Comparison of ENCODE assay signal across 8 cellular contexts in the genomic region with DNA sequence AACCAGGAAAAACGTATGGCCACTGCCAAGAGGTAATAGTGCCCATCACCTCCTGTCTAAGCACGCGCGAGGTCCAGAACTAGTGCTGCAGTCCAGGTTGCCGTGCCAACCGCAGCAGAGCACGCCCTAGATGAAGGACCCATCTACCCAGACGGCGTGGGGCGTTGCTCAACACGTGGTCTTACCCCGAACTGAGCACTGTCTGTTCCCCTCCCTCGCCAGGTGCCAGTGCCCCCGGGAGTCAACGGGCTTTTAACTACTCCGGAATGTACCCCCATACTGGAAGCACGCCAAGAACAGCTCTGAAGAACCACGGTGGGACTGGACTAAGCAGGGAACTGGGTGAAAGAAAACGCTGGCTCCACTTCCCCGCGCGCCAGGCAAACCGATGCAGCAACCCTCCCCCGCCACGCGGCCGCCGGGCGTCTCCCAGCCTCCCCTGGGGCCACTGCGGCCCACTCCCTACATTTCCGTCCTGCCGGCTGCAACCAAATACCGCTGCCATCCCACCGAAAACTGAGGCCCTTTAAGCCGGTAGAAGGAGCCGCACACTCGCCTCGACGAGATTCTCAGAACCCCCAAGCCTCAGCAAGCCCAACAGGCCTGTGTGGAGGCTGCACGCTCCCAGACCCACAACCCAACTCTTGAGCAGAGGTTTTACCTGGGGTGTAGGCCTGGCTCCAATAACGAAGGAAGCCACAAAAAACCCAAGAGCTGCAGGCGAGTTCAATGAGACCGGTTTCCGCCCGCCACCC. TPM values are rescaled to one million over a fixed set of nuclear protein-coding genes. Genes with fewer than 3 reads are reported as not detected.
DNase-seq lines count a peak whose midpoint lies in the region; ATAC-seq and TF ChIP-seq lines count a peak whose summit lies in the region.

HSPA8 (minus strand) TSS at position 734 of the 755 bp plus-strand sequence. CDS start 812 bp downstream, outside the sequence.

- H3K9ac ChIP-seq in endocrine pancreas (ENCODE audit: control insufficient read depth, insufficient read depth, low read length), result peak within 1 kb of the TSS; percentile 97

- peaks cover 18% of the 10 kb centered on the region for H3K4me1 ChIP-seq in endocrine pancreas (ENCODE audit: control insufficient read depth, insufficient read depth, low read length)

- H3K9me3 Mint-ChIP-seq in mesothelial cell of epicardium, result no peaks in the 10 kb centered on the region

- peaks cover 61% of the 10 kb centered on the region for H3K4me1 Mint-ChIP-seq in mesothelial cell of epicardium

- no peaks in the 10 kb centered on the region for H3K27me3 ChIP-seq in endocrine pancreas (ENCODE audit: control insufficient read depth, insufficient read depth, low read length)

- ATAC-seq in HG02678 (IDR thresholded peaks at IDR 0.05; ENCODE audit: unreplicated experiment) (peak; percentile 15), HG03196 (IDR thresholded peaks at IDR 0.05; ENCODE audit: unreplicated experiment) (no peak)

- DNase-seq in EL (peak; percentile 62), NCI-H748 (lab: John Stamatoyannopoulos, UW; ENCODE audit: unreplicated experiment) (peak; percentile 81), mesothelial cell of epicardium (ENCODE audit: low spot score in 2 of 2, unreplicated experiment in 2 of 2) (peak; percentile 35 to 63)
- peak in 2 of 3 experiments; percentile 60 to 64 for DNase-seq in activated CD8-positive, alpha-beta memory T cell treated with anti-CD3 and anti-CD28 coated beads for 48 hours (ENCODE audit: low read depth in 2 of 3, low spot score in 2 of 3)
- peak; percentile 54 to 55 for DNase-seq in stimulated activated CD8-positive, alpha-beta memory T cell treated with anti-CD3 and anti-CD28 coated beads, Interleukin-15, amount 100 ng/mL, for 48 hours (ENCODE audit: low read depth in 2 of 2)

- peaks cover 18% of the 10 kb centered on the region for H3K36me3 ChIP-seq in endocrine pancreas (ENCODE audit: control insufficient read depth, insufficient read depth, low read length)

- TF ChIP-seq CTCF in mesothelial cell of epicardium (IDR thresholded peaks at IDR 0.05; ENCODE audit: unreplicated experiment), result no peak

- peaks cover 41% of the 10 kb centered on the region for H3K36me3 Mint-ChIP-seq in mesothelial cell of epicardium

- H3K27me3 Mint-ChIP-seq in mesothelial cell of epicardium (ENCODE audit: low read depth), result no peaks in the 10 kb centered on the region

- peak within 1 kb of the TSS; percentile 97 for H3K4me3 ChIP-seq in endocrine pancreas (ENCODE audit: control insufficient read depth, insufficient read depth, low read length)

- H3K4me3 Mint-ChIP-seq in mesothelial cell of epicardium, result peak within 1 kb of the TSS; percentile 93

- no peaks in the 10 kb centered on the region for H3K9me3 ChIP-seq in endocrine pancreas (ENCODE audit: control insufficient read depth, low read length)

- peak within 1 kb of the TSS; percentile 98 for H3K27ac Mint-ChIP-seq in mesothelial cell of epicardium

RNA-seq across cellular contexts. Expression of gene HSPA8, which starts in this region (rescaled TPM):
- total RNA-seq in mesothelial cell of epicardium, result 714 to 741 TPM (median 735 TPM) in 3 replicates
